In genomic region chr2:6826081-6826913, GRCh38 we compare ENCODE assay signal across 7 cellular contexts. TPM values are rescaled to one million over a fixed set of nuclear protein-coding genes. Genes with fewer than 3 reads are reported as not detected.
A peak's percentile ranks its signal among the peaks of the same experiment; 100 is the strongest.
DNase-seq lines count a peak whose midpoint lies in the region; ATAC-seq and TF ChIP-seq lines count a peak whose summit lies in the region.

No MANE protein-coding gene starts in this region.

- no peaks in the 10 kb centered on the region for H3K27me3 Mint-ChIP-seq in stimulated activated naive B cell treated with anti-CD40 and anti-IgM and Interleukin-4, amounts not matched to agents 10 μg/mL and 1 μg/mL and 100 μg/mL, for 72 hours

- H3K4me1 ChIP-seq in body of pancreas = peaks cover 3% of the 10 kb centered on the region
- H3K4me1 ChIP-seq in lung (ENCODE audit: control insufficient read depth in 2 of 2, insufficient read depth in 2 of 2, low read length in 2 of 2) = peaks cover 1 to 3% of the 10 kb centered on the region in 2 donors

- H3K9me3 ChIP-seq in body of pancreas = no peaks in the 10 kb centered on the region
- H3K9me3 ChIP-seq in lung (ENCODE audit: control insufficient read depth in 2 of 2, insufficient read depth in 1 of 2, low read length in 1 of 2) = peaks cover 0 to 3% of the 10 kb centered on the region in 2 donors

- intact Hi-C loops in body of pancreas (cut with DNase I) = no loop called here

- H3K9me3 Mint-ChIP-seq in stimulated activated naive B cell treated with anti-CD40 and anti-IgM and Interleukin-4, amounts not matched to agents 10 μg/mL and 1 μg/mL and 100 μg/mL, for 72 hours = peaks cover 13% of the 10 kb centered on the region in 2 donors

- H3K27ac ChIP-seq in body of pancreas = no peak overlapping the region
- H3K27ac ChIP-seq in lung (ENCODE audit: low read depth in 1 of 2, low read length in 1 of 2) = no peak overlapping the region

- peaks cover 5 to 8% of the 10 kb centered on the region in 2 donors for H3K36me3 Mint-ChIP-seq in stimulated activated naive B cell treated with anti-CD40 and anti-IgM and Interleukin-4, amounts not matched to agents 10 μg/mL and 1 μg/mL and 100 μg/mL, for 72 hours

- ATAC-seq in GM21717 (IDR thresholded peaks at IDR 0.05; ENCODE audit: unreplicated experiment) (peak; percentile 95), body of pancreas (no peak), lung (ENCODE audit: insufficient read depth, low FRiP score) (peak; percentile 86)
- peak; percentile 93 to 97 for ATAC-seq in stimulated activated naive B cell treated with anti-CD40 and anti-IgM and Interleukin-4, amounts not matched to agents 10 μg/mL and 1 μg/mL and 100 μg/mL, for 72 hours (replicated peaks)

- peak; percentile 26 for DNase-seq in GM12864 (ENCODE audit: low read depth)
- peak; percentile 80 for DNase-seq in Jurkat, Clone E6-1 (ENCODE audit: low read depth, low spot score)
- DNase-seq in T-helper 1 cell = peak in 4 of 5 donors; percentile 13 to 65 (median 30)
- peak in 3 of 4 donors; percentile 32 to 40 (median 39) for DNase-seq in body of pancreas
- DNase-seq in lung (ENCODE audit: low spot score) = peak; percentile 39
- DNase-seq in stimulated activated naive B cell treated with anti-CD40 and anti-IgM and Interleukin-4, amounts not matched to agents 10 μg/mL and 1 μg/mL and 100 μg/mL, for 72 hours = peak; percentile 34

- WGBS in body of pancreas, 2 donors = 34 to 39% methylated on average over 4 of the region's 4 CpGs
- 50 to 53% methylated on average over 4 of the region's 4 CpGs for WGBS in lung, 2 donors

- no peak overlapping the region for H3K27ac Mint-ChIP-seq in stimulated activated naive B cell treated with anti-CD40 and anti-IgM and Interleukin-4, amounts not matched to agents 10 μg/mL and 1 μg/mL and 100 μg/mL, for 72 hours

- no peak overlapping the region for H3K4me3 ChIP-seq in GM12864 (ENCODE audit: low read depth, low read length)
- H3K4me3 ChIP-seq in Jurkat, Clone E6-1 (ENCODE audit: low read length) = no peak overlapping the region
- H3K4me3 ChIP-seq in body of pancreas = no peak overlapping the region
- no peak overlapping the region for H3K4me3 ChIP-seq in lung

- H3K4me3 Mint-ChIP-seq in stimulated activated naive B cell treated with anti-CD40 and anti-IgM and Interleukin-4, amounts not matched to agents 10 μg/mL and 1 μg/mL and 100 μg/mL, for 72 hours = no peak overlapping the region

- peak; percentile 78 for TF ChIP-seq CTCF in GM12864 (IDR thresholded peaks at IDR 0.05; ENCODE audit: low read depth, low read length, missing control alignments)
- peak; percentile 26 to 66 (median 49) for TF ChIP-seq CTCF in body of pancreas (IDR thresholded peaks at IDR 0.05)
- TF ChIP-seq CTCF in lung (IDR thresholded peaks at IDR 0.05; ENCODE audit: control extremely low read depth, extremely low read depth) = peak; percentile 67

- peaks cover 5 to 9% of the 10 kb centered on the region in 2 donors for H3K4me1 Mint-ChIP-seq in stimulated activated naive B cell treated with anti-CD40 and anti-IgM and Interleukin-4, amounts not matched to agents 10 μg/mL and 1 μg/mL and 100 μg/mL, for 72 hours

- no peak for TF ChIP-seq POLR2A in body of pancreas (IDR thresholded peaks at IDR 0.05)

- H3K27me3 ChIP-seq in body of pancreas (no peaks in the 10 kb centered on the region), lung (ENCODE audit: control insufficient read depth, insufficient read depth) (no peaks in the 10 kb centered on the region)

- H3K36me3 ChIP-seq in body of pancreas (replicated peaks in 1 of 2; ENCODE audit: insufficient read depth in 1 of 2, low read depth in 2 of 2) (no peaks in the 10 kb centered on the region), lung (ENCODE audit: control insufficient read depth in 2 of 2, insufficient read depth in 2 of 2, low read length in 2 of 2) (no peaks in the 10 kb centered on the region)

RNA-seq across cellular contexts. Expression of gene CMPK2, which starts 39.4 kb away (rescaled TPM):
- polyA plus RNA-seq in Jurkat, Clone E6-1 (2012; ENCODE audit: insufficient read depth, insufficient read length) = 19.8 TPM
- total RNA-seq in body of pancreas (1 to 10 TPM; 6.7 to 6.9 TPM), lung (10 to 100 TPM; 10.6 to 14.8 TPM)
- 10 to 100 TPM in 1 of 2 donors, 1 to 10 TPM in 1; 5.7 to 11.8 TPM for polyA plus RNA-seq in lung

RNA-seq across cellular contexts. Expression of gene RSAD2, which starts 51.3 kb away (rescaled TPM):
- 5.7 TPM for polyA plus RNA-seq in Jurkat, Clone E6-1 (2012; ENCODE audit: insufficient read depth, insufficient read length)
- 1 to 10 TPM in 1 of 2 donors, under 1 TPM in 1; under 0.01 to 1.0 TPM for total RNA-seq in body of pancreas
- total RNA-seq in lung = 10 to 100 TPM; 11.5 to 13.2 TPM
- 10 to 100 TPM in 1 of 2 donors, 1 to 10 TPM in 1; 3.3 to 12.4 TPM for polyA plus RNA-seq in lung

Comparison
In these comparisons a context has a peak if more than half of its experiments do, and no peak if none do; other contexts are left out.
1. DNase-seq: peak in every context shown above with its lines; median percentile 80 in Jurkat, Clone E6-1; 39 in body of pancreas; 39 in lung; 34 in stimulated activated naive B cell treated with anti-CD40 and anti-IgM and Interleukin-4, amounts not matched to agents 10 μg/mL and 1 μg/mL and 100 μg/mL, for 72 hours; 30 in T-helper 1 cell; 26 in GM12864.
2. RNA of gene RSAD2, which starts 51.3 kb away (total RNA-seq): 11.5 to 13.2 TPM in lung; under 0.01 to 1.0 TPM in body of pancreas; every median in the first group is over 4 times any median in the second.
3. Peak in every context shown above with its lines, with median percentiles within 50 percentile points of each other: CTCF ChIP-seq.